23 cellular contexts compared by ENCODE assay signal in genomic region chr4:164501074-164501473, GRCh38.
DNase-seq lines count a peak whose midpoint lies in the region; ATAC-seq and TF ChIP-seq lines count a peak whose summit lies in the region.
"Had no signal": no experiment of that assay in that cellular context is flagged by ENCODE, and none has a peak within 500 bp of the region (broad histone marks: within the 10 kb centered on the region; RNA-seq: fewer than 3 reads in every experiment).

No MANE protein-coding gene starts in this region.

- H3K27me3 ChIP-seq in left lung, result no peaks in the 10 kb centered on the region
- H3K27me3 ChIP-seq: gastrocnemius medialis, transverse colon had no signal

- H3K27ac Mint-ChIP-seq in chondrocyte (ENCODE audit: unreplicated experiment), result peak overlapping the region; percentile 84
- H3K27ac Mint-ChIP-seq in type B pancreatic cell, result no peak overlapping the region
- H3K27ac Mint-ChIP-seq: activated naive CD8-positive, alpha-beta T cell treated with anti-CD3 and anti-CD28 coated beads, Interleukin-2, amount 10 ng/mL, durations not matched to agents 7 days and 5 days; B cell; progenitor cell of endocrine pancreas; stimulated activated naive CD8-positive, alpha-beta T cell treated with anti-CD3 and anti-CD28 coated beads, Interleukin-15, Interleukin-2, amounts not matched to agents 100 ng/mL and 50 ng/mL, for 24 hours had no signal

- H3K27ac ChIP-seq in left lung, result no peak overlapping the region
- H3K27ac ChIP-seq: gastrocnemius medialis, transverse colon had no signal

- no peaks in the 10 kb centered on the region for H3K36me3 ChIP-seq in left lung
- H3K36me3 ChIP-seq: gastrocnemius medialis, transverse colon had no signal

- ATAC-seq in left lung (peak; percentile 73), GM21786 (IDR thresholded peaks at IDR 0.05; ENCODE audit: unreplicated experiment) (no peak)
- ATAC-seq: gastrocnemius medialis had no signal

- H3K36me3 Mint-ChIP-seq in chondrocyte (ENCODE audit: low read depth) (peaks cover 4% of the 10 kb centered on the region), type B pancreatic cell (no peaks in the 10 kb centered on the region)
- H3K36me3 Mint-ChIP-seq: activated naive CD8-positive, alpha-beta T cell treated with anti-CD3 and anti-CD28 coated beads, Interleukin-2, amount 10 ng/mL, durations not matched to agents 7 days and 5 days had no signal

- peak; percentile 61 for DNase-seq in LHCN-M2 (ENCODE audit: low read depth)
- DNase-seq in chondrocyte (ENCODE audit: low spot score), result no peak
- no peak for DNase-seq in left lung
- no peak for DNase-seq in cardiac septum (ENCODE audit: low spot score)
- no peak for DNase-seq in OCI-M1 (lab: John Stamatoyannopoulos, UW)
- DNase-seq in type B pancreatic cell (ENCODE audit: extremely low spot score, unreplicated experiment), result no peak
- DNase-seq: activated CD8-positive, alpha-beta memory T cell treated with anti-CD3 and anti-CD28 coated beads for 24 hours; activated naive CD8-positive, alpha-beta T cell treated with anti-CD3 and anti-CD28 coated beads, Interleukin-2, amount 10 ng/mL, durations not matched to agents 7 days and 5 days; dermis blood vessel endothelial cell; DMS79 treated with DMSO at 0.1 percent for 48 hours; gastrocnemius medialis; midbrain; NCI-H1092 treated with DMSO at 0.1 percent for 48 hours; NCI-H2081 treated with DMSO at 0.1 percent for 48 hours; NCI-H524; small intestine; stimulated activated CD4-positive, alpha-beta T cell treated with anti-CD3 and anti-CD28 coated beads, Interleukin-4, amount 100 ng/mL, for 24 hours; T1000; transverse colon had no signal

- H3K4me1 Mint-ChIP-seq in chondrocyte (ENCODE audit: low read depth) (peaks cover 19% of the 10 kb centered on the region), type B pancreatic cell (ENCODE audit: unreplicated experiment) (no peaks in the 10 kb centered on the region)
- H3K4me1 Mint-ChIP-seq: activated naive CD8-positive, alpha-beta T cell treated with anti-CD3 and anti-CD28 coated beads, Interleukin-2, amount 10 ng/mL, durations not matched to agents 7 days and 5 days; B cell had no signal

- H3K4me3 ChIP-seq in left lung, result no peak overlapping the region
- H3K4me3 ChIP-seq: gastrocnemius medialis, transverse colon had no signal

- H3K4me1 ChIP-seq in left lung, result no peaks in the 10 kb centered on the region
- H3K4me1 ChIP-seq: gastrocnemius medialis, transverse colon had no signal

- intact Hi-C loops in left lung (cut with DNase I) (no loop called here), cardiac septum (cut with DNase I) (no loop called here)

- peaks cover 3% of the 10 kb centered on the region for H3K9me3 Mint-ChIP-seq in chondrocyte (ENCODE audit: low read depth)
- no peaks in the 10 kb centered on the region for H3K9me3 Mint-ChIP-seq in type B pancreatic cell
- H3K9me3 Mint-ChIP-seq: activated naive CD8-positive, alpha-beta T cell treated with anti-CD3 and anti-CD28 coated beads, Interleukin-2, amount 10 ng/mL, durations not matched to agents 7 days and 5 days; stimulated activated naive CD8-positive, alpha-beta T cell treated with anti-CD3 and anti-CD28 coated beads, Interleukin-15, Interleukin-2, amounts not matched to agents 100 ng/mL and 50 ng/mL, for 24 hours had no signal

- H3K4me3 Mint-ChIP-seq in chondrocyte (ENCODE audit: unreplicated experiment) (no peak overlapping the region), type B pancreatic cell (no peak overlapping the region)
- H3K4me3 Mint-ChIP-seq: activated naive CD8-positive, alpha-beta T cell treated with anti-CD3 and anti-CD28 coated beads, Interleukin-2, amount 10 ng/mL, durations not matched to agents 7 days and 5 days; B cell; stimulated activated naive CD8-positive, alpha-beta T cell treated with anti-CD3 and anti-CD28 coated beads, Interleukin-15, Interleukin-2, amounts not matched to agents 100 ng/mL and 50 ng/mL, for 24 hours had no signal

- H3K27me3 Mint-ChIP-seq in chondrocyte (ENCODE audit: low read depth) (no peaks in the 10 kb centered on the region), type B pancreatic cell (no peaks in the 10 kb centered on the region)
- H3K27me3 Mint-ChIP-seq: B cell; progenitor cell of endocrine pancreas; stimulated activated naive CD8-positive, alpha-beta T cell treated with anti-CD3 and anti-CD28 coated beads, Interleukin-15, Interleukin-2, amounts not matched to agents 100 ng/mL and 50 ng/mL, for 24 hours had no signal

- TF ChIP-seq CTCF in chondrocyte (IDR thresholded peaks at IDR 0.05) (no peak), left lung (IDR thresholded peaks at IDR 0.05) (no peak), type B pancreatic cell (conservative IDR thresholded peaks at IDR 0.05) (no peak)

- no peaks in the 10 kb centered on the region for H3K9me3 ChIP-seq in left lung
- H3K9me3 ChIP-seq: gastrocnemius medialis, transverse colon had no signal
